In genomic region chr4:7051905-7052304, GRCh38 we compare ENCODE assay signal across 14 cellular contexts. TPM values are rescaled to one million over a fixed set of nuclear protein-coding genes. Genes with fewer than 3 reads are reported as not detected.
DNase-seq lines count a peak whose midpoint lies in the region; ATAC-seq, FAIRE-seq and TF ChIP-seq lines count a peak whose summit lies in the region.
"Had no signal": no experiment of that assay in that cellular context is flagged by ENCODE, and none has a peak within 500 bp of the region (broad histone marks: within the 10 kb centered on the region; RNA-seq: fewer than 3 reads in every experiment).

No MANE protein-coding gene starts in this region.

- H3K4me1 ChIP-seq in BLaER1 treated with 17β-estradiol and CSF1 and Interleukin-3, amounts not matched to agents 10 nM and 100 nM, result peaks cover 53 to 90% (median 86%) of the 10 kb centered on the region in 10 experiments
- H3K4me1 ChIP-seq in psoas muscle, result peaks cover 43% of the 10 kb centered on the region
- H3K4me1 ChIP-seq: A549 had no signal

- ATAC-seq in psoas muscle, result no peak
- ATAC-seq in HG03439 (IDR thresholded peaks at IDR 0.05; ENCODE audit: unreplicated experiment), result no peak
- ATAC-seq: A549 had no signal

- peaks cover 0 to 3% (median 0%) of the 10 kb centered on the region in 11 experiments; a peak in 2 of 22 replicates for H3K27me3 ChIP-seq in BLaER1 treated with 17β-estradiol and CSF1 and Interleukin-3, amounts not matched to agents 10 nM and 100 nM
- H3K27me3 ChIP-seq in layer of hippocampus (ENCODE audit: control insufficient read depth, insufficient read depth, low read length), result no peaks in the 10 kb centered on the region
- no peaks in the 10 kb centered on the region for H3K27me3 ChIP-seq in psoas muscle (ENCODE audit: insufficient read depth in 3 of 3, low read length in 2 of 3)

- FAIRE-seq in RCC 7860 (lab: Jason Lieb, UNC), result no peak
- FAIRE-seq: A549, GM19239 had no signal

- intact Hi-C loops in psoas muscle (cut with DNase I), result no loop called here

- H3K9ac ChIP-seq in BLaER1 treated with 17β-estradiol and CSF1 and Interleukin-3, amounts not matched to agents 10 nM and 100 nM, result peak overlapping the region in 4 of 11 experiments; percentile 8 to 70 (median 63); a peak in 7 of 22 replicates

- H3K4me3 ChIP-seq in BLaER1 treated with 17β-estradiol and CSF1 and Interleukin-3, amounts not matched to agents 10 nM and 100 nM, result no peak overlapping the region
- H3K4me3 ChIP-seq in psoas muscle, result no peak overlapping the region
- H3K4me3 ChIP-seq: A549 had no signal

- no peak for TF ChIP-seq CTCF in RWPE1 (conservative IDR thresholded peaks at IDR 0.05; ENCODE audit: low read depth)
- TF ChIP-seq CTCF in psoas muscle (IDR thresholded peaks at IDR 0.05), result no peak

- peak overlapping the region; percentile 68 to 92 (median 88) for H3K4me2 ChIP-seq in BLaER1 treated with 17β-estradiol and CSF1 and Interleukin-3, amounts not matched to agents 10 nM and 100 nM
- H3K4me2 ChIP-seq: A549 had no signal

- 89 to 93% (median 90%) methylated on average over 14 of the region's 14 CpGs for WGBS in psoas muscle, 3 donors

- H3K27ac ChIP-seq in BLaER1 treated with 17β-estradiol and CSF1 and Interleukin-3, amounts not matched to agents 10 nM and 100 nM, result peak overlapping the region in 1 of 11 experiments; percentile 43; a peak in 2 of 22 replicates
- 0 out of 2 replicates have a peak overlapping the region, but pooled peaks have one; percentile 34 for H3K27ac ChIP-seq in RWPE1
- H3K27ac ChIP-seq in layer of hippocampus (ENCODE audit: low read depth, low read length), result peak overlapping the region; percentile 38
- H3K27ac ChIP-seq in psoas muscle, result peak overlapping the region; percentile 71
- H3K27ac ChIP-seq: A549 had no signal

- CTCF ChIA-PET in RWPE1 (lab: Yijun Ruan, JAX), result no interaction called here

- peaks cover 94 to 100% (median 100%) of the 10 kb centered on the region in 11 experiments for H4K20me1 ChIP-seq in BLaER1 treated with 17β-estradiol and CSF1 and Interleukin-3, amounts not matched to agents 10 nM and 100 nM

- H3K36me3 ChIP-seq in BLaER1 treated with 17β-estradiol and CSF1 and Interleukin-3, amounts not matched to agents 10 nM and 100 nM, result peaks cover 33 to 69% (median 53%) of the 10 kb centered on the region in 11 experiments
- H3K36me3 ChIP-seq in psoas muscle (ENCODE audit: insufficient read depth in 1 of 2, low read depth in 1 of 2), result peaks cover 3 to 32% of the 10 kb centered on the region in 2 donors

- H3K9me3 ChIP-seq in BLaER1 treated with 17β-estradiol and CSF1 and Interleukin-3, amounts not matched to agents 10 nM and 100 nM (replicated peaks in 1 of 11), result no peaks in the 10 kb centered on the region
- no peaks in the 10 kb centered on the region for H3K9me3 ChIP-seq in psoas muscle
- H3K9me3 ChIP-seq: A549 had no signal

- POLR2A ChIA-PET in RWPE1 (lab: Yijun Ruan, JAX; ENCODE audit: low non-redundant PET), result no interaction called here

- DNase-seq in RWPE1 (ENCODE audit: low spot score), result no peak
- DNase-seq in psoas muscle, result no peak
- DNase-seq in RCC 7860 (ENCODE audit: low spot score), result no peak
- no peak for DNase-seq in iPS-NIHi7 (ENCODE audit: extremely low spot score)
- DNase-seq: CD4-positive, CD25-positive, alpha-beta regulatory T cell; DMS53; GF-D8; HCEC 1CT; HFFc6 had no signal

RNA-seq across cellular contexts. Expression of gene TADA2B, which starts 8.7 kb away (rescaled TPM):
- 10 to 100 TPM; 43.0 to 70.3 (median 54.7) TPM for total RNA-seq in psoas muscle
- polyA plus RNA-seq in psoas muscle, result 10 to 100 TPM; 21.0 to 63.3 (median 26.4) TPM

RNA-seq across cellular contexts. Expression of gene GRPEL1, which starts 16.0 kb away (rescaled TPM):
- total RNA-seq in psoas muscle, result 10 to 100 TPM; 41.4 to 66.1 (median 57.8) TPM
- polyA plus RNA-seq in psoas muscle, result 100 to 1,000 TPM in 1 of 3 donors, 10 to 100 TPM in 2; 43.4 to 151 (median 58.3) TPM
